Comparison of ENCODE assay signal across 8 cellular contexts in the genomic region with DNA sequence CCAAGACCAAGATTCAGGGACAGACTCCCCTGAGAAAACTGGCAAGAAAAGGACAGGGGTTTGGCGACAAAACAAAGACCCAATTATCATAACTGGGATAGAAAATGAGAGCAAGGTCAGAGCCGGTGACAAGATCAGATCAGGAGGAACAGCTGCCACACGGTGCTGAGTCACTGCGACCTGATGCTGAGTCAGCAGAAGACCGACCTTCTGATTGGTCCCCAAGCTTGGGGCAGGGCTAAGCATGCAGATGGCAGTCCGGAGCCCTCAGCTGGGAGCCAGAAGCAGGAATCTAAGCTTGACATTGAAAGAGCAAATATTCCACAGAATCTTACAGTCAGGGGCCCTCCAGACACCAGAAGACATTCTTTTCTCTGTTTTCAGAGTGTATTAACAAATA. TPM values are rescaled to one million over a fixed set of nuclear protein-coding genes. Genes with fewer than 3 reads are reported as not detected.
A peak's percentile ranks its signal among the peaks of the same experiment; 100 is the strongest.
DNase-seq lines count a peak whose midpoint lies in the region; ATAC-seq, FAIRE-seq and TF ChIP-seq lines count a peak whose summit lies in the region.

No MANE protein-coding gene starts in this region.

- H3K27me3 Mint-ChIP-seq in chondrocyte (ENCODE audit: low read depth): peaks cover 4% of the 10 kb centered on the region

- TF ChIP-seq RAD21 in A549 (conservative IDR thresholded peaks at IDR 0.05 in 1 of 2, IDR thresholded peaks at IDR 0.05 in 1 of 2): no peak

- WGBS in A549 (ENCODE audit: missing lambda C conversion rate): 10% methylated on average over 6 of the region's 6 CpGs

- H3K9me3 ChIP-seq in A549: no peaks in the 10 kb centered on the region

- ATAC-seq in A549: peak; percentile 97 to 98
- peak; percentile 95 for ATAC-seq in GM18511 (IDR thresholded peaks at IDR 0.05; ENCODE audit: unreplicated experiment)
- ATAC-seq in HG02973 (IDR thresholded peaks at IDR 0.05; ENCODE audit: unreplicated experiment): peak; percentile 99

- H3K4me2 ChIP-seq in A549: peak overlapping the region; percentile 35

- no peak overlapping the region for H3K4me3 ChIP-seq in A549

- DNase-seq in A549 (ENCODE audit: low read depth in 1 of 2, low spot score in 1 of 2) (peak; percentile 92 to 93), NCI-H146 (lab: John Stamatoyannopoulos, UW) (peak; percentile 63), T follicular helper cell (ENCODE audit: low read depth) (peak; percentile 16), chondrocyte (ENCODE audit: low spot score) (no peak), left kidney (ENCODE audit: low read depth, low spot score) (peak; percentile 82)
- peak; percentile 6 to 39 for DNase-seq in stimulated activated CD8-positive, alpha-beta memory T cell treated with anti-CD3 and anti-CD28 coated beads, Interleukin-2, amount 100 ng/mL, for 48 hours (ENCODE audit: low read depth in 2 of 2)

- FAIRE-seq in A549 (lab: Jason Lieb, UNC): no peak

- POLR2A ChIA-PET in A549 (lab: Yijun Ruan, JAX): interaction anchor here (1.0 kb wide), 1 partner anchor 28 kb away, joined by 3 read pairs; no protein-coding TSS in a partner anchor

- peak overlapping the region; percentile 86 for H3K27ac Mint-ChIP-seq in chondrocyte (ENCODE audit: unreplicated experiment)

- TF ChIP-seq CTCF in A549 (IDR thresholded peaks at IDR 0.05) (no peak), chondrocyte (IDR thresholded peaks at IDR 0.05) (no peak)

- peak overlapping the region; percentile 43 to 80 for H3K27ac ChIP-seq in A549

- H3K4me1 ChIP-seq in A549: peaks cover 6% of the 10 kb centered on the region; the same call in 2 of the 3 replicates

- TF ChIP-seq POLR2A in A549 (IDR thresholded peaks at IDR 0.05; ENCODE audit: low read length): no peak

- CTCF ChIA-PET in A549 (lab: Yijun Ruan, JAX): interaction anchor here (1.0 to 1.1 kb wide), 2 partner anchors 9 to 28 kb away, joined by 3 read pairs; no protein-coding TSS in a partner anchor

- TF ChIP-seq EP300 in A549 (IDR thresholded peaks at IDR 0.05): no peak

- peaks cover 10% of the 10 kb centered on the region for H3K4me1 Mint-ChIP-seq in chondrocyte (ENCODE audit: low read depth)

- no peaks in the 10 kb centered on the region for H3K36me3 Mint-ChIP-seq in chondrocyte (ENCODE audit: low read depth)

- H3K9me3 Mint-ChIP-seq in chondrocyte (ENCODE audit: low read depth): no peaks in the 10 kb centered on the region

- H3K4me3 Mint-ChIP-seq in chondrocyte (ENCODE audit: unreplicated experiment): peak overlapping the region; percentile 49

TF ChIP-seq in A549, 52 proteins besides CTCF, POLR2A, EP300 and RAD21:
- TF ChIP-seq SREBF2 (IDR thresholded peaks at IDR 0.05): no peak
- 0 out of 2 replicates have a peak, but pooled peaks have one; percentile 14 for TF ChIP-seq FOSL2 (IDR thresholded peaks at IDR 0.05)
- peak; percentile 87 for TF ChIP-seq FOSL2 (CRISPR knock-in tag; IDR thresholded peaks at IDR 0.05)
- peak; percentile 87 for TF ChIP-seq NFE2L2 (conservative IDR thresholded peaks at IDR 0.05; ENCODE audit: low read length)
- TF ChIP-seq MAFK (IDR thresholded peaks at IDR 0.05; ENCODE audit: partially characterized antibody): peak; percentile 100

RNA-seq across cellular contexts. Expression of a gene that starts 19.1 kb away (rescaled TPM):
- polyA plus RNA-seq in A549 (2011; rRNA removed) (0.22 and 0.56 TPM in 2 replicates), A549 (2017; fragmentation: RNase III; extraction: RNeasy Plus Mini Kit Qiagen cat#74134 plus additional on column Dnase treatment) (0.15 to 0.77 TPM (median 0.59 TPM) in 3 replicates)
- polyA plus RNA-seq in A549 (2012; cell fraction: cytosol; rRNA removed): 0.12 and 0.16 TPM in 2 replicates
- 0.04 and 0.06 TPM in 2 replicates for polyA plus RNA-seq in A549 (2012; cell fraction: nucleus; rRNA removed)
- 6.5 and 109 TPM in 2 replicates for polyA minus RNA-seq in A549 (2011; rRNA and poly(A)+ RNA removed)
- total RNA-seq in chondrocyte: 22.7 to 30.4 TPM (median 23.3 TPM) in 3 replicates

RNA-seq across cellular contexts. Expression of a gene that starts 28.9 kb away (rescaled TPM):
- polyA plus RNA-seq in A549 (2011; rRNA removed) (100 and 101 TPM in 2 replicates), A549 (2017; fragmentation: RNase III; extraction: RNeasy Plus Mini Kit Qiagen cat#74134 plus additional on column Dnase treatment) (47.1 to 53.8 TPM (median 47.9 TPM) in 3 replicates)
- polyA plus RNA-seq in A549 (2012; cell fraction: cytosol; rRNA removed): 17.9 and 20.5 TPM in 2 replicates
- 10.2 and 19.3 TPM in 2 replicates for polyA plus RNA-seq in A549 (2012; cell fraction: nucleus; rRNA removed)
- polyA minus RNA-seq in A549 (2011; rRNA and poly(A)+ RNA removed): 7.5 and 8.8 TPM in 2 replicates
- 92.8 to 98.7 TPM (median 98.6 TPM) in 3 replicates for total RNA-seq in chondrocyte
